ENCODE assay signal across 15 cellular contexts in the genomic region with DNA sequence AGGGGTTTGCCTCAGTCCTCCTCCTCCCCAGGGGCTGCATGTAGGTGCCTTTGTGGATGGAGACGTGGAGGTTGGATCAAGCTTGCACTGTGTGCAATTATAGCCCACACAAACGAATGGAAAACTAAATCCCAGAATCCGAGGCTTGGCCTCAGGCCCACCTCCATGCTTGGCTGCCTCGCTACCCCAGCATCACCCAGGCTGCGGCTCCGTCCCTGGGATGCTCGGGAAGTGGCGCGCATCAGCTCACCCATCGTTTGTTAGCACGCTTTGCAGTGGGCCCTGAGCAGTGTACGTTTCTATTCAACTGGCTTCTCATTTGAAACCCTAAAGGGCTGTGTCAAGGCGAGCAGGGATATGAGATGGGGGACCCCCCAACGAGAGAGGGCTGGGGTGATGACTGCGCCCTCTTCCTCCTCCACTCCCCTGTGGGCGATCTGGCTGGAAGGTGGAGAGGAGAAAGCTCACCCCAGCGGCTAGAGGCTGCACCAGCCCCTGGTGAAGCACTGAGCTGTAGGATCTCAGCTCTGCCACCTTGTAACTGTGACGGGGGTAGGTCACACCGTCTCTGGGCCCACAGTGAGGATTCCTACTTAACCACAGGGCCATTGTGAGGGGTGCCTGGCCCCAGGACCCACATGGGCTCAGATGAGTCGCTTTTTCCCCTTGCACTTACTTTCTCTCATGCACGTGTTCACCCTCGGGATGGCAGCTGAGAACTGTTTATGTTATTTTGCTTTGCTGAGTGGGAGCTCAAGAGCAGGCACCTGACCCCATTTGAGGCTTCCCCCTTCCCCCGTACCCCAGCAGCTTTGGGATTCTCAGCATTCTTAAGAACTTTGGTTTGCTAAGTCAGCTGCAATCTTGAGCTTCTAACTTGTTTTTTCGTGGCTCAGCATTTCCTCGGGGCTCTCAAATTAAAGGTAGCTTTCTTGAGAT. TPM values are rescaled to one million over a fixed set of nuclear protein-coding genes. Genes with fewer than 3 reads are reported as not detected.
DNase-seq lines count a peak whose midpoint lies in the region; ATAC-seq and TF ChIP-seq lines count a peak whose summit lies in the region.
"Had no signal": no experiment of that assay in that cellular context is flagged by ENCODE, and none has a peak within 500 bp of the region (broad histone marks: within the 10 kb centered on the region; RNA-seq: fewer than 3 reads in every experiment).

No MANE protein-coding gene starts in this region.

- H3K4me3 ChIP-seq in AG10803 (ENCODE audit: low read length) (no peak overlapping the region), NB4 (ENCODE audit: low read depth, low read length) (no peak overlapping the region), WERI-Rb-1 (ENCODE audit: low read depth, low read length) (no peak overlapping the region), MG63 (no peak overlapping the region)
- H3K4me3 ChIP-seq in naive thymus-derived CD4-positive, alpha-beta T cell (ENCODE audit: low read length): no peak overlapping the region
- H3K4me3 ChIP-seq in effector memory CD4-positive, alpha-beta T cell (ENCODE audit: insufficient read depth, low read depth, low read length, poor library complexity, severe bottlenecking): no peak overlapping the region
- H3K4me3 ChIP-seq: pancreas had no signal

- H3K27me3 ChIP-seq in naive thymus-derived CD4-positive, alpha-beta T cell (ENCODE audit: control insufficient read depth in 2 of 2, insufficient read depth in 2 of 2, low read length in 2 of 2): no peaks in the 10 kb centered on the region
- no peaks in the 10 kb centered on the region for H3K27me3 ChIP-seq in effector memory CD4-positive, alpha-beta T cell (replicated peaks; ENCODE audit: control insufficient read depth, insufficient read depth, low read length, poor library complexity, severe bottlenecking)
- H3K27me3 ChIP-seq in WERI-Rb-1 (ENCODE audit: insufficient read depth, low read depth, severe bottlenecking) (no peaks in the 10 kb centered on the region), MG63 (no peaks in the 10 kb centered on the region)
- H3K27me3 ChIP-seq: pancreas had no signal

- H3K4me3 Mint-ChIP-seq in naive thymus-derived CD4-positive, alpha-beta T cell: no peak overlapping the region

- CTCF ChIA-PET in naive thymus-derived CD4-positive, alpha-beta T cell (lab: Charles Lee): interaction anchor here (0.5 to 1.3 kb wide), 2 partner anchors 10 to 39 kb away, joined by 3 to 5 read pairs; no protein-coding TSS in a partner anchor

- H3K27ac Mint-ChIP-seq in naive thymus-derived CD4-positive, alpha-beta T cell: no peak overlapping the region

- no peaks in the 10 kb centered on the region for H3K4me1 ChIP-seq in naive thymus-derived CD4-positive, alpha-beta T cell (ENCODE audit: control insufficient read depth in 2 of 2, insufficient read depth in 2 of 2, low read length in 2 of 2)
- H3K4me1 ChIP-seq in effector memory CD4-positive, alpha-beta T cell (ENCODE audit: control insufficient read depth, insufficient read depth, low read length, poor library complexity, severe bottlenecking): no peaks in the 10 kb centered on the region
- H3K4me1 ChIP-seq: pancreas had no signal

- TF ChIP-seq CTCF in AG10803 (conservative IDR thresholded peaks at IDR 0.05; ENCODE audit: low read length) (no peak), NB4 (IDR thresholded peaks at IDR 0.05; ENCODE audit: low read depth, low read length) (no peak), WERI-Rb-1 (IDR thresholded peaks at IDR 0.05; ENCODE audit: low read depth, low read length) (no peak)

- H3K36me3 ChIP-seq in naive thymus-derived CD4-positive, alpha-beta T cell (ENCODE audit: control insufficient read depth in 2 of 3, insufficient read depth in 3 of 3, low read length in 3 of 3): no peaks in the 10 kb centered on the region
- no peaks in the 10 kb centered on the region for H3K36me3 ChIP-seq in effector memory CD4-positive, alpha-beta T cell (ENCODE audit: control insufficient read depth, insufficient read depth, low read length)
- H3K36me3 ChIP-seq in WERI-Rb-1: no peaks in the 10 kb centered on the region
- H3K36me3 ChIP-seq in MG63: no peaks in the 10 kb centered on the region
- H3K36me3 ChIP-seq: pancreas had no signal

- POLR2A ChIA-PET in naive thymus-derived CD4-positive, alpha-beta T cell (lab: Charles Lee): no interaction called here

- no peak overlapping the region for H3K27ac ChIP-seq in naive thymus-derived CD4-positive, alpha-beta T cell (ENCODE audit: low read depth, low read length)
- H3K27ac ChIP-seq in effector memory CD4-positive, alpha-beta T cell (ENCODE audit: insufficient read depth, low read length, poor library complexity, severe bottlenecking): no peak overlapping the region
- no peak overlapping the region for H3K27ac ChIP-seq in WERI-Rb-1
- H3K27ac ChIP-seq: C4-2B, pancreas had no signal

- peak; percentile 31 for ATAC-seq in naive thymus-derived CD4-positive, alpha-beta T cell
- ATAC-seq in GM21526 (IDR thresholded peaks at IDR 0.05; ENCODE audit: low FRiP score, unreplicated experiment): no peak
- ATAC-seq: pancreas had no signal

- DNase-seq in AG10803 (ENCODE audit: low read depth) (peak; percentile 49), NB4 (ENCODE audit: low read depth) (peak; percentile 26), glomerular visceral epithelial cell (ENCODE audit: extremely low spot score) (peak; percentile 62), WERI-Rb-1 (no peak), MG63 (no peak)
- DNase-seq in naive thymus-derived CD4-positive, alpha-beta T cell: no peak
- no peak for DNase-seq in effector memory CD4-positive, alpha-beta T cell
- DNase-seq: activated CD4-positive, alpha-beta T cell treated with anti-CD3 and anti-CD28 coated beads for 1 hour; activated effector memory CD4-positive, alpha-beta T cell treated with Interleukin-2 at 50 U/mL for 16 hours; effector CD4-positive, alpha-beta T cell; NCI-H2171 treated with DMSO at 0.1 percent for 48 hours; pancreas; SHP77 treated with DMSO at 0.1 percent for 48 hours had no signal

- H3K9me3 Mint-ChIP-seq in naive thymus-derived CD4-positive, alpha-beta T cell: peaks cover 0 to 21% (median 11%) of the 10 kb centered on the region in 11 donors

- TF ChIP-seq POLR2A in NB4 (IDR thresholded peaks at IDR 0.05; ENCODE audit: extremely low read depth, insufficient read length): no peak

- peaks cover 5 to 26% (median 18%) of the 10 kb centered on the region in 5 donors for H3K27me3 Mint-ChIP-seq in naive thymus-derived CD4-positive, alpha-beta T cell

- H3K4me1 Mint-ChIP-seq in naive thymus-derived CD4-positive, alpha-beta T cell: no peaks in the 10 kb centered on the region

- H3K9me3 ChIP-seq in naive thymus-derived CD4-positive, alpha-beta T cell (ENCODE audit: control insufficient read depth in 2 of 3, low read length in 3 of 3): no peaks in the 10 kb centered on the region
- H3K9me3 ChIP-seq in effector memory CD4-positive, alpha-beta T cell (ENCODE audit: control insufficient read depth, low read length): no peaks in the 10 kb centered on the region
- H3K9me3 ChIP-seq in WERI-Rb-1 (ENCODE audit: severe bottlenecking) (no peaks in the 10 kb centered on the region), MG63 (peaks cover 14% of the 10 kb centered on the region)
- H3K9me3 ChIP-seq: pancreas had no signal

- intact Hi-C loops in naive thymus-derived CD4-positive, alpha-beta T cell (cut with micrococcal nuclease): no loop called here

- H3K36me3 Mint-ChIP-seq in naive thymus-derived CD4-positive, alpha-beta T cell: peaks cover 0 to 5% (median 0%) of the 10 kb centered on the region in 5 donors

RNA-seq across cellular contexts. Expression of gene BTBD16, which starts 12.7 kb away (rescaled TPM):
- not detected for total RNA-seq in naive thymus-derived CD4-positive, alpha-beta T cell
- not detected for polyA plus RNA-seq in naive thymus-derived CD4-positive, alpha-beta T cell
- not detected in 2 replicates for total RNA-seq in MG63 (2014; rRNA removed; shearing (Covaris generic); ENCODE audit: low replicate concordance)

Comparison
In these comparisons a context has a peak if more than half of its experiments do, and no peak if none do; other contexts are left out.
1. DNase-seq: peak in AG10803 (single experiment), NB4 (single experiment) and glomerular visceral epithelial cell (single experiment); none in naive thymus-derived CD4-positive, alpha-beta T cell (0 of 9), effector memory CD4-positive, alpha-beta T cell (0 of 3), WERI-Rb-1 (single experiment) and MG63 (single experiment).